In the genomic region with DNA sequence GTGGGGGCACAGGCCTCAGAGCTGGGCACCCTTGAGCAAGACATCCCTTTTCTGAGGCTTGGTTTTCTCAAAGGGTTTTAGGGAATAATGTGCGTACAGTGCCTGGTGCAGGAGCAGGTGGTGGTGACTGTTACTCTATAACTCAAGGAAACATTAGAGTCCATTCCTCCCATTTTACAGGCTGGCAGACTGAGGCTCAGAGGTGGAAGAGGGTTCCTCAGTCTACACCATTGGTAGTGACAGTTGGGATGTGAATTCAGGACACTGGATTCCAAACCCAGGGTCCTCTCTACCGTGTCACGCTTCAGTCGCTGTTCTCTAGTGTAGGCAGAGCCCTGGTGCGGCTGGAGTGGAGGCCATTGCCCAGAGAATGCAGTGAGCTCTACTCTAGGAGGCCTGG, we compare ENCODE assay signal across 39 cellular contexts. TPM values are rescaled to one million over a fixed set of nuclear protein-coding genes. Genes with fewer than 3 reads are reported as not detected.
"Had no signal": no experiment of that assay in that cellular context is flagged by ENCODE, and none has a peak within 500 bp of the region (broad histone marks: within the 10 kb centered on the region; RNA-seq: fewer than 3 reads in every experiment).

No MANE protein-coding gene starts in this region.

- H3K27me3 ChIP-seq: adrenal gland, ascending aorta, body of pancreas, brain microvascular endothelial cell, breast epithelium, cardiac muscle cell had no signal

- H3K9me3 ChIP-seq: adrenal gland, ascending aorta, body of pancreas had no signal

- H3K27me3 Mint-ChIP-seq: activated naive CD4-positive, alpha-beta T cell treated with anti-CD3 and anti-CD28 coated beads, Interleukin-2, amount 10 ng/mL, durations not matched to agents 7 days and 5 days; activated naive CD4-positive, alpha-beta T cell treated with anti-CD3 and anti-CD28 coated beads, Interleukin-2, amount 50 U/mL, for 24 hours; activated naive CD8-positive, alpha-beta T cell; activated naive CD8-positive, alpha-beta T cell treated with anti-CD3 and anti-CD28 coated beads for 36 hours; activated naive CD8-positive, alpha-beta T cell treated with anti-CD3 and anti-CD28 coated beads, Interleukin-2, amount 10 ng/mL, durations not matched to agents 7 days and 5 days; activated naive CD8-positive, alpha-beta T cell treated with anti-CD3 and anti-CD28 coated beads, Interleukin-2, amount 50 U/mL, for 24 hours; activated T-helper 17 cell treated with anti-CD3 and anti-CD28 coated beads, Interleukin-2, amount 50 U/mL, for 72 hours; brain; central memory CD8-positive, alpha-beta T cell had no signal

- H3K4me1 Mint-ChIP-seq: activated naive CD4-positive, alpha-beta T cell treated with anti-CD3 and anti-CD28 coated beads, Interleukin-2, amount 50 U/mL, for 24 hours; activated naive CD8-positive, alpha-beta T cell treated with anti-CD3 and anti-CD28 coated beads for 36 hours; activated naive CD8-positive, alpha-beta T cell treated with anti-CD3 and anti-CD28 coated beads, Interleukin-2, amount 50 U/mL, for 24 hours; activated T-helper 17 cell treated with anti-CD3 and anti-CD28 coated beads, Interleukin-2, amount 50 U/mL, for 72 hours; central memory CD8-positive, alpha-beta T cell had no signal

- H3K4me3 ChIP-seq: adrenal gland, ascending aorta, body of pancreas, breast epithelium, cardiac muscle cell had no signal

- H3K4me3 Mint-ChIP-seq: activated naive CD4-positive, alpha-beta T cell treated with anti-CD3 and anti-CD28 coated beads for 36 hours; activated naive CD4-positive, alpha-beta T cell treated with anti-CD3 and anti-CD28 coated beads, Interleukin-2, amount 10 ng/mL, durations not matched to agents 7 days and 5 days; activated naive CD4-positive, alpha-beta T cell treated with anti-CD3 and anti-CD28 coated beads, Interleukin-2, amount 50 U/mL, for 24 hours; activated naive CD8-positive, alpha-beta T cell; activated naive CD8-positive, alpha-beta T cell treated with anti-CD3 and anti-CD28 coated beads for 36 hours; activated naive CD8-positive, alpha-beta T cell treated with anti-CD3 and anti-CD28 coated beads, Interleukin-2, amount 10 ng/mL, durations not matched to agents 7 days and 5 days; activated naive CD8-positive, alpha-beta T cell treated with anti-CD3 and anti-CD28 coated beads, Interleukin-2, amount 50 U/mL, for 24 hours; activated T-cell treated with anti-CD3 and anti-CD28 coated beads, Interleukin-2, amount 50 U/mL, for 4 hours; activated T-cell treated with anti-CD3 and anti-CD28 coated beads, Interleukin-2, amount 50 U/mL, for 72 hours; activated T-helper 1 cell treated with anti-CD3 and anti-CD28 coated beads, Interleukin-12 subunit alpha, Interleukin-12 subunit beta, Interleukin-2, Interleukin-4 antibody, amounts not matched to agents 30 ng/mL and 10 ng/mL and 1 ng/mL, durations not matched to agents 14 hours and 24 hours and 36 hours; activated T-helper 17 cell treated with anti-CD3 and anti-CD28 coated beads, Interleukin-2, amount 50 U/mL, for 72 hours; brain; central memory CD8-positive, alpha-beta T cell had no signal

- H3K27ac Mint-ChIP-seq: activated naive CD4-positive, alpha-beta T cell treated with anti-CD3 and anti-CD28 coated beads, Interleukin-2, amount 10 ng/mL, durations not matched to agents 7 days and 5 days; activated naive CD4-positive, alpha-beta T cell treated with anti-CD3 and anti-CD28 coated beads, Interleukin-2, amount 50 U/mL, for 24 hours; activated naive CD8-positive, alpha-beta T cell; activated naive CD8-positive, alpha-beta T cell treated with anti-CD3 and anti-CD28 coated beads for 36 hours; activated naive CD8-positive, alpha-beta T cell treated with anti-CD3 and anti-CD28 coated beads, Interleukin-2, amount 10 ng/mL, durations not matched to agents 7 days and 5 days; activated naive CD8-positive, alpha-beta T cell treated with anti-CD3 and anti-CD28 coated beads, Interleukin-2, amount 50 U/mL, for 24 hours; activated T-cell treated with anti-CD3 and anti-CD28 coated beads, Interleukin-2, amount 50 U/mL, for 72 hours; activated T-helper 1 cell treated with anti-CD3 and anti-CD28 coated beads, Interleukin-12 subunit alpha, Interleukin-12 subunit beta, Interleukin-2, Interleukin-4 antibody, amounts not matched to agents 30 ng/mL and 10 ng/mL and 1 ng/mL, durations not matched to agents 14 hours and 24 hours and 36 hours; activated T-helper 17 cell treated with anti-CD3 and anti-CD28 coated beads, Interleukin-2, amount 50 U/mL, for 72 hours; activated T-helper 2 cell treated with anti-CD3 and anti-CD28 coated beads, Interferon-gamma antibody, Interleukin-2, Interleukin-4, amounts not matched to agents 10 μg/mL and 5 μg/mL and 100 μg/mL, durations not matched to agents 14 hours and 24 hours and 36 hours; brain had no signal

- H3K9me3 Mint-ChIP-seq: activated naive CD4-positive, alpha-beta T cell treated with anti-CD3 and anti-CD28 coated beads, Interleukin-2, amount 10 ng/mL, durations not matched to agents 7 days and 5 days; activated naive CD4-positive, alpha-beta T cell treated with anti-CD3 and anti-CD28 coated beads, Interleukin-2, amount 50 U/mL, for 24 hours; activated naive CD4-positive, alpha-beta T cell treated with anti-CD3 and anti-CD28 coated beads, Interleukin-2, amount 50 U/mL, for 72 hours; activated naive CD8-positive, alpha-beta T cell treated with anti-CD3 and anti-CD28 coated beads for 36 hours; activated naive CD8-positive, alpha-beta T cell treated with anti-CD3 and anti-CD28 coated beads, Interleukin-2, amount 10 ng/mL, durations not matched to agents 7 days and 5 days; activated naive CD8-positive, alpha-beta T cell treated with anti-CD3 and anti-CD28 coated beads, Interleukin-2, amount 50 U/mL, for 24 hours; activated T-cell treated with anti-CD3 and anti-CD28 coated beads, Interleukin-2, amount 50 U/mL, for 4 hours; activated T-cell treated with anti-CD3 and anti-CD28 coated beads, Interleukin-2, amount 50 U/mL, for 72 hours; activated T-helper 1 cell treated with anti-CD3 and anti-CD28 coated beads, Interleukin-12 subunit alpha, Interleukin-12 subunit beta, Interleukin-2, Interleukin-4 antibody, amounts not matched to agents 30 ng/mL and 10 ng/mL and 1 ng/mL, durations not matched to agents 14 hours and 24 hours and 36 hours; activated T-helper 17 cell treated with anti-CD3 and anti-CD28 coated beads, Interleukin-2, amount 50 U/mL, for 72 hours; activated T-helper 2 cell treated with anti-CD3 and anti-CD28 coated beads, Interferon-gamma antibody, Interleukin-2, Interleukin-4, amounts not matched to agents 10 μg/mL and 5 μg/mL and 100 μg/mL, durations not matched to agents 14 hours and 24 hours and 36 hours; central memory CD8-positive, alpha-beta T cell had no signal

- DNase-seq: activated effector memory CD4-positive, alpha-beta T cell treated with anti-CD3 and anti-CD28 coated beads, Interleukin-2, amount 50 U/mL, for 16 hours; activated effector memory CD4-positive, alpha-beta T cell treated with Interleukin-2 at 50 U/mL for 16 hours; activated gamma-delta T cell; activated gamma-delta T cell treated with Interleukin-2 at 50 U/mL for 16 hours; activated naive CD4-positive, alpha-beta T cell; activated naive CD4-positive, alpha-beta T cell treated with anti-CD3 and anti-CD28 coated beads for 36 hours; activated naive CD4-positive, alpha-beta T cell treated with anti-CD3 and anti-CD28 coated beads, Interleukin-2, amount 10 ng/mL, durations not matched to agents 7 days and 5 days; activated naive CD4-positive, alpha-beta T cell treated with anti-CD3 and anti-CD28 coated beads, Interleukin-2, amount 50 U/mL, for 16 hours; activated naive CD4-positive, alpha-beta T cell treated with Interleukin-2 at 50 U/mL for 16 hours; activated naive CD8-positive, alpha-beta T cell treated with anti-CD3 and anti-CD28 coated beads for 36 hours; activated naive CD8-positive, alpha-beta T cell treated with anti-CD3 and anti-CD28 coated beads, Interleukin-2, amount 10 ng/mL, durations not matched to agents 7 days and 5 days; activated naive CD8-positive, alpha-beta T cell treated with anti-CD3 and anti-CD28 coated beads, Interleukin-2, amount 50 U/mL, for 24 hours; activated T-cell treated with anti-CD3 and anti-CD28 coated beads, Interleukin-2, amount 50 U/mL, for 4 hours; activated T-cell treated with anti-CD3 and anti-CD28 coated beads, Interleukin-2, amount 50 U/mL, for 48 hours; activated T-cell treated with anti-CD3 and anti-CD28 coated beads, Interleukin-2, amount 50 U/mL, for 72 hours; adrenal gland; amniotic stem cell; amygdala; anterior cingulate cortex; aorta; body of pancreas; brain microvascular endothelial cell; caudate nucleus; central memory CD4-positive, alpha-beta T cell; cerebellar nuclear complex had no signal

- H3K4me1 ChIP-seq: adrenal gland, breast epithelium had no signal

- H3K36me3 ChIP-seq: adrenal gland, brain microvascular endothelial cell, cardiac muscle cell had no signal

- ATAC-seq: activated naive CD4-positive, alpha-beta T cell treated with anti-CD3 and anti-CD28 coated beads, Interleukin-2, amount 50 U/mL, for 72 hours; activated naive CD8-positive, alpha-beta T cell treated with anti-CD3 and anti-CD28 coated beads, Interleukin-2, amount 50 U/mL, for 24 hours; activated T-cell treated with anti-CD3 and anti-CD28 coated beads, Interleukin-2, amount 50 U/mL, for 4 hours; activated T-cell treated with anti-CD3 and anti-CD28 coated beads, Interleukin-2, amount 50 U/mL, for 72 hours; activated T-helper 17 cell treated with anti-CD3 and anti-CD28 coated beads, Interleukin-2, amount 50 U/mL, for 72 hours; body of pancreas had no signal

- H3K36me3 Mint-ChIP-seq: activated naive CD4-positive, alpha-beta T cell treated with anti-CD3 and anti-CD28 coated beads, Interleukin-2, amount 10 ng/mL, durations not matched to agents 7 days and 5 days; activated naive CD4-positive, alpha-beta T cell treated with anti-CD3 and anti-CD28 coated beads, Interleukin-2, amount 50 U/mL, for 72 hours; activated naive CD8-positive, alpha-beta T cell treated with anti-CD3 and anti-CD28 coated beads for 36 hours; activated naive CD8-positive, alpha-beta T cell treated with anti-CD3 and anti-CD28 coated beads, Interleukin-2, amount 10 ng/mL, durations not matched to agents 7 days and 5 days had no signal

- H3K27ac ChIP-seq: adrenal gland, ascending aorta, body of pancreas, brain microvascular endothelial cell, cardiac muscle cell had no signal

- FAIRE-seq: astrocyte, bronchial epithelial cell, colon had no signal

RNA-seq across cellular contexts. Expression of a gene that starts 40.0 kb away (rescaled TPM):
- total RNA-seq: activated T-helper 2 cell treated with anti-CD3 and anti-CD28 coated beads, Interferon-gamma antibody, Interleukin-2, Interleukin-4, amounts not matched to agents 10 μg/mL and 5 μg/mL and 100 μg/mL, durations not matched to agents 14 hours and 24 hours and 36 hours had no signal
